ENCODE assay signal across 8 cellular contexts in the genomic region with DNA sequence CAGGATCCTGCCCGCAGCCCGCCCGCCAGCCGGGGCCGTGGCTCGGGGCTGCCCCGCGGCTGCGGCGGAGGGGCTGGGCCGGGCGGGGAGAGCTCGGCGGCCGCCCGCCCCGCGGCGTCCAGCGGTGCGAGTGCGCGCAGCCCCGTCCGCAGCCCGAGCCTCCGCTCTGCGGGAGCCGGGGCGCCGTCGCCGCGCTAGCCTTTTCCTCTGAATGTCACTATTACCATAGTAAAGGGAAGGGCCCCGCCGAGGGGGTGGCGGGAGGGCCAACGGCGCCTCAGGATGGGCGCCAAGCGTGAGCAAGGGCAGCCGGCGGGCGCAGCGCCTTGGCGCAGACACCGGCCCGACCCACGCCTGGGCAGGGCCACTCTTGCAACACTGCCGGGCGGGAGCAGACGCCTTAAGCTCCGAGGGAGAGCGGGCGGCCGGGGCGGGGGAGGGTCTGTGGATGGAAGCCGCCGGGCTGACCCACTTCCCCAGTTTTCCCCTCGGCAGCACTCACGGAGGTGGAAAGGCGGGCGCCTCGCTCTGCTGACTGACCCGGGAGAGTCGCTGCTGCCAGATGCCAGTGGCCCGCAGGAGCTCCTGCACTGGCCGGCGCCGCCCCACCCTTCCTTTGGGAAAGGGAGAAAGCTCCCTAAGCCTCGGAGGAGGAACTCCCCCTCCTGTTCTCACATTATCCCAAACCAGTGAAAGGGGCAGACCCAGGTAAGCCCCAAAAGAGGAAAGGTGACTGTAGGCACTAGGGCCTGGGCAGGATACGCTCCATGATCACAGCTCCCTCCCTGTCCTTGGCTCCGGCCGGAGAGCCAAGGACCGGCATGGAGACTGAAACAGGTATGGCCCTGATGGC.
DNase-seq lines count a peak whose midpoint lies in the region; ATAC-seq and TF ChIP-seq lines count a peak whose summit lies in the region.

No MANE protein-coding gene starts in this region.

- H3K9ac ChIP-seq in HUES64 (ENCODE audit: low read depth, low read length) (peak overlapping the region; percentile 48; the same call in 1 of the 2 replicates), endocrine pancreas (ENCODE audit: control insufficient read depth, insufficient read depth, low read length) (peak overlapping the region; percentile 30), mesenchymal stem cell (ENCODE audit: low read length) (no peak overlapping the region), Karpas-422 (ENCODE audit: low read length) (no peak overlapping the region)

- H2BK12ac ChIP-seq in mesenchymal stem cell (ENCODE audit: low read length in 2 of 2), result no peak overlapping the region

- H3K36me3 ChIP-seq in HUES64 (ENCODE audit: insufficient read depth, low read length), result no peaks in the 10 kb centered on the region
- no peaks in the 10 kb centered on the region for H3K36me3 ChIP-seq in endocrine pancreas (ENCODE audit: control insufficient read depth, insufficient read depth, low read length)
- no peaks in the 10 kb centered on the region for H3K36me3 ChIP-seq in mesenchymal stem cell (ENCODE audit: control insufficient read depth in 1 of 2, insufficient read depth in 2 of 2, low read depth in 1 of 2, low read length in 2 of 2)
- H3K36me3 ChIP-seq in thymus (ENCODE audit: control insufficient read depth, insufficient read depth), result no peaks in the 10 kb centered on the region
- H3K36me3 ChIP-seq in CD8-positive, alpha-beta memory T cell (ENCODE audit: insufficient read depth, low read length), result no peaks in the 10 kb centered on the region
- no peaks in the 10 kb centered on the region for H3K36me3 ChIP-seq in Karpas-422 (ENCODE audit: insufficient read depth, low read length)

- H2AFZ ChIP-seq in mesenchymal stem cell (ENCODE audit: low read depth, low read length), result no peak overlapping the region
- H2AFZ ChIP-seq in Karpas-422 (ENCODE audit: low read length), result no peak overlapping the region

- no peak overlapping the region for H2AK5ac ChIP-seq in mesenchymal stem cell (ENCODE audit: low read length, severe bottlenecking)

- peaks cover 59% of the 10 kb centered on the region for H3K27me3 ChIP-seq in CD4-positive, alpha-beta T cell (ENCODE audit: control insufficient read depth, insufficient read depth, low read length)
- H3K27me3 ChIP-seq in HUES64 (ENCODE audit: insufficient read depth, low read length), result peaks cover 52% of the 10 kb centered on the region
- no peaks in the 10 kb centered on the region for H3K27me3 ChIP-seq in endocrine pancreas (ENCODE audit: control insufficient read depth, insufficient read depth, low read length)
- H3K27me3 ChIP-seq in mesenchymal stem cell (ENCODE audit: control insufficient read depth in 1 of 2, insufficient read depth in 1 of 2, low read length in 2 of 2), result peaks cover 49 to 58% of the 10 kb centered on the region in 2 experiments
- peaks cover 39% of the 10 kb centered on the region for H3K27me3 ChIP-seq in thymus (ENCODE audit: control insufficient read depth, insufficient read depth)
- peaks cover 4% of the 10 kb centered on the region for H3K27me3 ChIP-seq in CD8-positive, alpha-beta memory T cell (ENCODE audit: insufficient read depth, low read length, poor library complexity, severe bottlenecking)
- no peaks in the 10 kb centered on the region for H3K27me3 ChIP-seq in Karpas-422 (ENCODE audit: low read length)

- no peak overlapping the region for H3K18ac ChIP-seq in mesenchymal stem cell (ENCODE audit: low read depth in 1 of 2, low read length in 2 of 2)

- no peak overlapping the region for H2BK120ac ChIP-seq in mesenchymal stem cell (ENCODE audit: low read depth, low read length)

- H3K14ac ChIP-seq in mesenchymal stem cell (ENCODE audit: low read length in 2 of 2), result no peak overlapping the region

- intact Hi-C loops in CD4-positive, alpha-beta T cell (cut with DNase I, micrococcal nuclease), result no loop called here

- no peaks in the 10 kb centered on the region for H3K9me2 ChIP-seq in Karpas-422 (replicated peaks; ENCODE audit: insufficient read depth, low read length)

- H3K4me3 Mint-ChIP-seq in CD4-positive, alpha-beta T cell, result no peak overlapping the region
- H3K4me3 Mint-ChIP-seq in CD8-positive, alpha-beta memory T cell, result no peak overlapping the region

- no peak overlapping the region for H4K8ac ChIP-seq in mesenchymal stem cell (ENCODE audit: low read length)

- H3K9me3 ChIP-seq in CD4-positive, alpha-beta T cell (ENCODE audit: control insufficient read depth, low read length), result no peaks in the 10 kb centered on the region
- H3K9me3 ChIP-seq in HUES64 (ENCODE audit: insufficient read depth, low read depth, low read length), result no peaks in the 10 kb centered on the region
- no peaks in the 10 kb centered on the region for H3K9me3 ChIP-seq in endocrine pancreas (ENCODE audit: control insufficient read depth, low read length)
- no peaks in the 10 kb centered on the region for H3K9me3 ChIP-seq in mesenchymal stem cell (ENCODE audit: control insufficient read depth, low read length)
- no peaks in the 10 kb centered on the region for H3K9me3 ChIP-seq in thymus (ENCODE audit: control insufficient read depth)
- no peaks in the 10 kb centered on the region for H3K9me3 ChIP-seq in CD8-positive, alpha-beta memory T cell (ENCODE audit: low read length)
- H3K9me3 ChIP-seq in Karpas-422 (ENCODE audit: low read length), result no peaks in the 10 kb centered on the region

- H4K91ac ChIP-seq in mesenchymal stem cell (ENCODE audit: low read length), result no peak overlapping the region

- H3K4me3 ChIP-seq in HUES64 (ENCODE audit: low read length) (peak overlapping the region; percentile 74), endocrine pancreas (ENCODE audit: control insufficient read depth, insufficient read depth, low read length) (peak overlapping the region; percentile 9), mesenchymal stem cell (ENCODE audit: insufficient read depth in 1 of 2, low read depth in 1 of 2, low read length in 2 of 2) (peak overlapping the region; percentile 56 to 63), thymus (ENCODE audit: low read length) (peak overlapping the region; percentile 13), Karpas-422 (ENCODE audit: low read length) (no peak overlapping the region)
- no peak overlapping the region for H3K4me3 ChIP-seq in CD8-positive, alpha-beta memory T cell (ENCODE audit: low read length)

- H3K4me1 ChIP-seq in HUES64 (ENCODE audit: insufficient read depth, low read length) (peaks cover 12% of the 10 kb centered on the region), endocrine pancreas (ENCODE audit: control insufficient read depth, insufficient read depth, low read length) (no peaks in the 10 kb centered on the region), mesenchymal stem cell (ENCODE audit: control insufficient read depth, insufficient read depth, low read depth, low read length) (peaks cover 10% of the 10 kb centered on the region), thymus (ENCODE audit: control insufficient read depth, insufficient read depth, low read length) (no peaks in the 10 kb centered on the region), Karpas-422 (ENCODE audit: low read length) (no peaks in the 10 kb centered on the region)
- no peaks in the 10 kb centered on the region for H3K4me1 ChIP-seq in CD8-positive, alpha-beta memory T cell (ENCODE audit: insufficient read depth, low read length)

- H3K27me3 Mint-ChIP-seq in CD4-positive, alpha-beta T cell, result peaks cover 74% of the 10 kb centered on the region
- H3K27me3 Mint-ChIP-seq in CD8-positive, alpha-beta memory T cell, result peaks cover 31 to 75% of the 10 kb centered on the region in 2 donors

- no peaks in the 10 kb centered on the region for H3K9me3 Mint-ChIP-seq in CD4-positive, alpha-beta T cell
- no peaks in the 10 kb centered on the region for H3K9me3 Mint-ChIP-seq in CD8-positive, alpha-beta memory T cell

- H3K36me3 Mint-ChIP-seq in CD4-positive, alpha-beta T cell (ENCODE audit: low read depth), result no peaks in the 10 kb centered on the region
- no peaks in the 10 kb centered on the region for H3K36me3 Mint-ChIP-seq in CD8-positive, alpha-beta memory T cell

- H3K79me1 ChIP-seq in mesenchymal stem cell (replicated peaks; ENCODE audit: low read length, poor library complexity, severe bottlenecking), result no peaks in the 10 kb centered on the region

- H2BK5ac ChIP-seq in mesenchymal stem cell (ENCODE audit: low read depth, low read length, poor library complexity, severe bottlenecking), result no peak overlapping the region

- H3K27ac Mint-ChIP-seq in CD4-positive, alpha-beta T cell, result no peak overlapping the region
- no peak overlapping the region for H3K27ac Mint-ChIP-seq in CD8-positive, alpha-beta memory T cell

- H3K27ac ChIP-seq in CD4-positive, alpha-beta T cell (ENCODE audit: low read depth, low read length), result no peak overlapping the region
- peak overlapping the region; percentile 19; the same call in 1 of the 2 replicates for H3K27ac ChIP-seq in HUES64 (ENCODE audit: low read depth, low read length)
- no peak overlapping the region for H3K27ac ChIP-seq in mesenchymal stem cell (ENCODE audit: low read length, poor library complexity, severe bottlenecking)
- H3K27ac ChIP-seq in thymus (ENCODE audit: low read depth), result no peak overlapping the region
- no peak overlapping the region for H3K27ac ChIP-seq in CD8-positive, alpha-beta memory T cell (ENCODE audit: low read depth, low read length)
- no peak overlapping the region for H3K27ac ChIP-seq in Karpas-422 (ENCODE audit: low read length)

- no peak for TF ChIP-seq CTCF in CD4-positive, alpha-beta T cell (IDR thresholded peaks at IDR 0.05)

- H3K4me1 Mint-ChIP-seq in CD4-positive, alpha-beta T cell (ENCODE audit: low read depth), result peaks cover 6% of the 10 kb centered on the region
- H3K4me1 Mint-ChIP-seq in CD8-positive, alpha-beta memory T cell, result peaks cover 0 to 11% (median 2%) of the 10 kb centered on the region in 3 donors

- DNase-seq in CD4-positive, alpha-beta T cell, result no peak
- DNase-seq in SK-N-DZ (ENCODE audit: low spot score) (peak; percentile 60), mesenchymal stem cell (peak; percentile 10), Karpas-422 (no peak)
- no peak for DNase-seq in CD8-positive, alpha-beta memory T cell

- no peaks in the 10 kb centered on the region for H3K79me2 ChIP-seq in Karpas-422 (ENCODE audit: low read length)

- H3K23ac ChIP-seq in mesenchymal stem cell (ENCODE audit: low read length in 2 of 2), result no peak overlapping the region

- no peaks in the 10 kb centered on the region for H4K20me1 ChIP-seq in Karpas-422 (ENCODE audit: insufficient read depth, low read depth, low read length)

- no peak overlapping the region for H3K4ac ChIP-seq in mesenchymal stem cell (ENCODE audit: low read depth in 1 of 2, low read length in 2 of 2)

- POLR2A ChIA-PET in CD4-positive, alpha-beta T cell (lab: Charles Lee), result no interaction called here
- POLR2A ChIA-PET in CD8-positive, alpha-beta memory T cell (lab: Charles Lee), result no interaction called here

- peak; percentile 29 for ATAC-seq in CD4-positive, alpha-beta T cell (ENCODE audit: poor library complexity)

- under 1% methylated on average over 75 of the region's 75 CpGs for WGBS in HUES64
- 2% methylated on average over 39 of the region's 75 CpGs for WGBS in mesenchymal stem cell
- WGBS in thymus, result 1% methylated on average over 75 of the region's 75 CpGs

- H3K4me2 ChIP-seq in mesenchymal stem cell (ENCODE audit: low read length, poor library complexity, severe bottlenecking) (peak overlapping the region; percentile 88), Karpas-422 (ENCODE audit: low read depth, low read length, poor library complexity, severe bottlenecking) (no peak overlapping the region)

- no peak overlapping the region for H2BK15ac ChIP-seq in mesenchymal stem cell (ENCODE audit: low read depth, poor library complexity, severe bottlenecking)

- CTCF ChIA-PET in CD4-positive, alpha-beta T cell (lab: Charles Lee), result interaction anchor here (0.6 kb wide), 1 partner anchor 60 kb away, joined by 3 read pairs; no protein-coding TSS in a partner anchor
- CTCF ChIA-PET in CD8-positive, alpha-beta memory T cell (lab: Charles Lee), result no interaction called here

Comparison
In these comparisons a context has a peak if more than half of its experiments do, and no peak if none do; other contexts are left out.
1. DNase-seq: peak in SK-N-DZ (single experiment) and mesenchymal stem cell (single experiment); none in CD4-positive, alpha-beta T cell (0 of 10), CD8-positive, alpha-beta memory T cell (0 of 5) and Karpas-422 (single experiment).
2. H3K4me3 ChIP-seq: peak in HUES64 (single experiment), endocrine pancreas (single experiment), mesenchymal stem cell (2 of 2) and thymus (single experiment); none in CD8-positive, alpha-beta memory T cell (single experiment) and Karpas-422 (single experiment).
3. H3K9ac ChIP-seq: peak in HUES64 (single experiment) and endocrine pancreas (single experiment); none in mesenchymal stem cell (single experiment) and Karpas-422 (single experiment).